ENCODE assay signal across 11 cellular contexts in the genomic region with DNA sequence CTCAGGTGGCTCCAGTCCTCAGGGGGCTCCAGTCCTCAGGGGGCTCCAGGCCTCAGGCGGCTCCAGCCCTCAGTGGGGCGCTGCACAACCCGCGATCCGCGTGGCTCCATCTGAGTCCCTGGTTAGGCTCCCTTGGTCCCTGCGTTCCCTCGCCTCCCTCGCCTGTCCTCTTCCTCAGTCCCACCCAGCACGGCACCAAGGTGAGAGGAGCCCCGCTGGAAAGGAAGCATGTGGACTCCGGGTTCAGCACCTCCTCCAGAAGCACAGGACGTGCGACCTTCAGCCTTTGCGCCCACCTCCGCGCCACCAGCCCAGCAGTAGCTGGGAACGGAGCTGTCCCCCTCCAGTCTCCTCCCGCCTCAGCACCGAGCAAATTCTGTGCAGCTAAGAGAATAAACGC. TPM values are rescaled to one million over a fixed set of nuclear protein-coding genes. Genes with fewer than 3 reads are reported as not detected.
"Had no signal": no experiment of that assay in that cellular context is flagged by ENCODE, and none has a peak within 500 bp of the region (broad histone marks: within the 10 kb centered on the region; RNA-seq: fewer than 3 reads in every experiment).

No MANE protein-coding gene starts in this region.

- H3K27me3 Mint-ChIP-seq: IgD-negative memory B cell had no signal

- H3K9me3 ChIP-seq: HAP-1 had no signal

- H3K36me3 ChIP-seq: HAP-1 had no signal

- H3K27ac Mint-ChIP-seq: HFFc6, IgD-negative memory B cell had no signal

- H3K4me1 ChIP-seq: HAP-1 had no signal

- H3K27ac ChIP-seq: GM23248, HL-60 had no signal

- H3K4me3 ChIP-seq: GM23248, HAP-1 had no signal

- H3K4me1 Mint-ChIP-seq: IgD-negative memory B cell had no signal

- ATAC-seq: HCT116, HepG2 had no signal

- DNase-seq: GM23248, GOT3, H7, HFFc6 had no signal

- H3K4me3 Mint-ChIP-seq: HFFc6, IgD-negative memory B cell had no signal

RNA-seq across cellular contexts. Expression of a gene that starts 8.1 kb away (rescaled TPM):
- total RNA-seq: GM23248, H4, H7, HepG2, HFFc6, HT1080 had no signal
- polyA plus RNA-seq: GM23248, HepG2, IgD-negative memory B cell had no signal

RNA-seq across cellular contexts. Expression of a gene that starts 37.8 kb away (rescaled TPM):
- total RNA-seq: GM23248, H4, H7, HepG2, HFFc6, HT1080 had no signal
- polyA plus RNA-seq: GM23248, HepG2, IgD-negative memory B cell had no signal

RNA-seq across cellular contexts. Expression of a gene that starts 41.8 kb away (rescaled TPM):
- total RNA-seq: GM23248, H7, HepG2, HFFc6, HT1080 had no signal
- polyA plus RNA-seq: GM23248, HepG2 had no signal
